ENCODE assay signal across 1 cellular context in genomic region chr6:53067799-53068442, GRCh38.
A peak's percentile ranks its signal among the peaks of the same experiment; 100 is the strongest.
TF ChIP-seq lines count a peak whose summit lies in the region.

No MANE protein-coding gene starts in this region.

TF ChIP-seq in K562, 482 proteins besides CTCF, POLR2A, EP300 and RAD21 (continued from another document and continues in another):
- TF ChIP-seq, protein P1, sequence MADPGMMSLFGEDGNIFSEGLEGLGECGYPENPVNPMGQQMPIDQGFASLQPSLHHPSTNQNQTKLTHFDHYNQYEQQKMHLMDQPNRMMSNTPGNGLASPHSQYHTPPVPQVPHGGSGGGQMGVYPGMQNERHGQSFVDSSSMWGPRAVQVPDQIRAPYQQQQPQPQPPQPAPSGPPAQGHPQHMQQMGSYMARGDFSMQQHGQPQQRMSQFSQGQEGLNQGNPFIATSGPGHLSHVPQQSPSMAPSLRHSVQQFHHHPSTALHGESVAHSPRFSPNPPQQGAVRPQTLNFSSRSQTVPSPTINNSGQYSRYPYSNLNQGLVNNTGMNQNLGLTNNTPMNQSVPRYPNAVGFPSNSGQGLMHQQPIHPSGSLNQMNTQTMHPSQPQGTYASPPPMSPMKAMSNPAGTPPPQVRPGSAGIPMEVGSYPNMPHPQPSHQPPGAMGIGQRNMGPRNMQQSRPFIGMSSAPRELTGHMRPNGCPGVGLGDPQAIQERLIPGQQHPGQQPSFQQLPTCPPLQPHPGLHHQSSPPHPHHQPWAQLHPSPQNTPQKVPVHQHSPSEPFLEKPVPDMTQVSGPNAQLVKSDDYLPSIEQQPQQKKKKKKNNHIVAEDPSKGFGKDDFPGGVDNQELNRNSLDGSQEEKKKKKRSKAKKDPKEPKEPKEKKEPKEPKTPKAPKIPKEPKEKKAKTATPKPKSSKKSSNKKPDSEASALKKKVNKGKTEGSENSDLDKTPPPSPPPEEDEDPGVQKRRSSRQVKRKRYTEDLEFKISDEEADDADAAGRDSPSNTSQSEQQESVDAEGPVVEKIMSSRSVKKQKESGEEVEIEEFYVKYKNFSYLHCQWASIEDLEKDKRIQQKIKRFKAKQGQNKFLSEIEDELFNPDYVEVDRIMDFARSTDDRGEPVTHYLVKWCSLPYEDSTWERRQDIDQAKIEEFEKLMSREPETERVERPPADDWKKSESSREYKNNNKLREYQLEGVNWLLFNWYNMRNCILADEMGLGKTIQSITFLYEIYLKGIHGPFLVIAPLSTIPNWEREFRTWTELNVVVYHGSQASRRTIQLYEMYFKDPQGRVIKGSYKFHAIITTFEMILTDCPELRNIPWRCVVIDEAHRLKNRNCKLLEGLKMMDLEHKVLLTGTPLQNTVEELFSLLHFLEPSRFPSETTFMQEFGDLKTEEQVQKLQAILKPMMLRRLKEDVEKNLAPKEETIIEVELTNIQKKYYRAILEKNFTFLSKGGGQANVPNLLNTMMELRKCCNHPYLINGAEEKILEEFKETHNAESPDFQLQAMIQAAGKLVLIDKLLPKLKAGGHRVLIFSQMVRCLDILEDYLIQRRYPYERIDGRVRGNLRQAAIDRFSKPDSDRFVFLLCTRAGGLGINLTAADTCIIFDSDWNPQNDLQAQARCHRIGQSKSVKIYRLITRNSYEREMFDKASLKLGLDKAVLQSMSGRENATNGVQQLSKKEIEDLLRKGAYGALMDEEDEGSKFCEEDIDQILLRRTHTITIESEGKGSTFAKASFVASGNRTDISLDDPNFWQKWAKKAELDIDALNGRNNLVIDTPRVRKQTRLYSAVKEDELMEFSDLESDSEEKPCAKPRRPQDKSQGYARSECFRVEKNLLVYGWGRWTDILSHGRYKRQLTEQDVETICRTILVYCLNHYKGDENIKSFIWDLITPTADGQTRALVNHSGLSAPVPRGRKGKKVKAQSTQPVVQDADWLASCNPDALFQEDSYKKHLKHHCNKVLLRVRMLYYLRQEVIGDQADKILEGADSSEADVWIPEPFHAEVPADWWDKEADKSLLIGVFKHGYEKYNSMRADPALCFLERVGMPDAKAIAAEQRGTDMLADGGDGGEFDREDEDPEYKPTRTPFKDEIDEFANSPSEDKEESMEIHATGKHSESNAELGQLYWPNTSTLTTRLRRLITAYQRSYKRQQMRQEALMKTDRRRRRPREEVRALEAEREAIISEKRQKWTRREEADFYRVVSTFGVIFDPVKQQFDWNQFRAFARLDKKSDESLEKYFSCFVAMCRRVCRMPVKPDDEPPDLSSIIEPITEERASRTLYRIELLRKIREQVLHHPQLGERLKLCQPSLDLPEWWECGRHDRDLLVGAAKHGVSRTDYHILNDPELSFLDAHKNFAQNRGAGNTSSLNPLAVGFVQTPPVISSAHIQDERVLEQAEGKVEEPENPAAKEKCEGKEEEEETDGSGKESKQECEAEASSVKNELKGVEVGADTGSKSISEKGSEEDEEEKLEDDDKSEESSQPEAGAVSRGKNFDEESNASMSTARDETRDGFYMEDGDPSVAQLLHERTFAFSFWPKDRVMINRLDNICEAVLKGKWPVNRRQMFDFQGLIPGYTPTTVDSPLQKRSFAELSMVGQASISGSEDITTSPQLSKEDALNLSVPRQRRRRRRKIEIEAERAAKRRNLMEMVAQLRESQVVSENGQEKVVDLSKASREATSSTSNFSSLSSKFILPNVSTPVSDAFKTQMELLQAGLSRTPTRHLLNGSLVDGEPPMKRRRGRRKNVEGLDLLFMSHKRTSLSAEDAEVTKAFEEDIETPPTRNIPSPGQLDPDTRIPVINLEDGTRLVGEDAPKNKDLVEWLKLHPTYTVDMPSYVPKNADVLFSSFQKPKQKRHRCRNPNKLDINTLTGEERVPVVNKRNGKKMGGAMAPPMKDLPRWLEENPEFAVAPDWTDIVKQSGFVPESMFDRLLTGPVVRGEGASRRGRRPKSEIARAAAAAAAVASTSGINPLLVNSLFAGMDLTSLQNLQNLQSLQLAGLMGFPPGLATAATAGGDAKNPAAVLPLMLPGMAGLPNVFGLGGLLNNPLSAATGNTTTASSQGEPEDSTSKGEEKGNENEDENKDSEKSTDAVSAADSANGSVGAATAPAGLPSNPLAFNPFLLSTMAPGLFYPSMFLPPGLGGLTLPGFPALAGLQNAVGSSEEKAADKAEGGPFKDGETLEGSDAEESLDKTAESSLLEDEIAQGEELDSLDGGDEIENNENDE (IDR thresholded peaks at IDR 0.05; ENCODE audit: low read depth, low read length), result no peak
- TF ChIP-seq HDAC3 (IDR thresholded peaks at IDR 0.05; ENCODE audit: borderline replicate concordance, partially characterized antibody) (peak; percentile 73), SMAD4 (CRISPR knock-in tag; conservative IDR thresholded peaks at IDR 0.05) (0 out of 2 replicates have a peak, but pooled peaks have one; percentile 37), ZNF740 (CRISPR knock-in tag; IDR thresholded peaks at IDR 0.05) (no peak), ZNF740 (tag; IDR thresholded peaks at IDR 0.05) (no peak), MAFF (IDR thresholded peaks at IDR 0.05; ENCODE audit: low read length) (peak; percentile 2; the same call in 1 of the 2 replicates), DACH1 (IDR thresholded peaks at IDR 0.05; ENCODE audit: partially characterized antibody) (peak; percentile 80), POLR2AphosphoS5 (IDR thresholded peaks at IDR 0.05; ENCODE audit: control insufficient read depth, insufficient read depth, low read depth, low read length) (peak; percentile 87), GATAD2A (IDR thresholded peaks at IDR 0.05) (0 out of 2 replicates have a peak, but pooled peaks have one; percentile 54), ZBTB49 (CRISPR knock-in tag; IDR thresholded peaks at IDR 0.05; ENCODE audit: borderline replicate concordance) (no peak), NFXL1 (CRISPR knock-in tag; IDR thresholded peaks at IDR 0.05) (no peak), E2F4 (CRISPR knock-in tag; IDR thresholded peaks at IDR 0.05; ENCODE audit: low read depth) (no peak), PML (IDR thresholded peaks at IDR 0.05; ENCODE audit: low read length) (peak; percentile 88), NFIC (IDR thresholded peaks at IDR 0.05) (peak; percentile 64), ZFP91 (CRISPR knock-in tag; IDR thresholded peaks at IDR 0.05) (no peak), MBD2 (IDR thresholded peaks at IDR 0.05; ENCODE audit: borderline replicate concordance, low read depth) (0 out of 2 replicates have a peak, but pooled peaks have one; percentile 26), ZNF589 (CRISPR knock-in tag; IDR thresholded peaks at IDR 0.05; ENCODE audit: low read depth) (no peak; the same call in 1 of the 2 replicates), ILK (tag; IDR thresholded peaks at IDR 0.05; ENCODE audit: borderline replicate concordance, low read depth) (no peak), TFAM (CRISPR knock-in tag; conservative IDR thresholded peaks at IDR 0.05) (no peak)
- TF ChIP-seq, protein P2, sequence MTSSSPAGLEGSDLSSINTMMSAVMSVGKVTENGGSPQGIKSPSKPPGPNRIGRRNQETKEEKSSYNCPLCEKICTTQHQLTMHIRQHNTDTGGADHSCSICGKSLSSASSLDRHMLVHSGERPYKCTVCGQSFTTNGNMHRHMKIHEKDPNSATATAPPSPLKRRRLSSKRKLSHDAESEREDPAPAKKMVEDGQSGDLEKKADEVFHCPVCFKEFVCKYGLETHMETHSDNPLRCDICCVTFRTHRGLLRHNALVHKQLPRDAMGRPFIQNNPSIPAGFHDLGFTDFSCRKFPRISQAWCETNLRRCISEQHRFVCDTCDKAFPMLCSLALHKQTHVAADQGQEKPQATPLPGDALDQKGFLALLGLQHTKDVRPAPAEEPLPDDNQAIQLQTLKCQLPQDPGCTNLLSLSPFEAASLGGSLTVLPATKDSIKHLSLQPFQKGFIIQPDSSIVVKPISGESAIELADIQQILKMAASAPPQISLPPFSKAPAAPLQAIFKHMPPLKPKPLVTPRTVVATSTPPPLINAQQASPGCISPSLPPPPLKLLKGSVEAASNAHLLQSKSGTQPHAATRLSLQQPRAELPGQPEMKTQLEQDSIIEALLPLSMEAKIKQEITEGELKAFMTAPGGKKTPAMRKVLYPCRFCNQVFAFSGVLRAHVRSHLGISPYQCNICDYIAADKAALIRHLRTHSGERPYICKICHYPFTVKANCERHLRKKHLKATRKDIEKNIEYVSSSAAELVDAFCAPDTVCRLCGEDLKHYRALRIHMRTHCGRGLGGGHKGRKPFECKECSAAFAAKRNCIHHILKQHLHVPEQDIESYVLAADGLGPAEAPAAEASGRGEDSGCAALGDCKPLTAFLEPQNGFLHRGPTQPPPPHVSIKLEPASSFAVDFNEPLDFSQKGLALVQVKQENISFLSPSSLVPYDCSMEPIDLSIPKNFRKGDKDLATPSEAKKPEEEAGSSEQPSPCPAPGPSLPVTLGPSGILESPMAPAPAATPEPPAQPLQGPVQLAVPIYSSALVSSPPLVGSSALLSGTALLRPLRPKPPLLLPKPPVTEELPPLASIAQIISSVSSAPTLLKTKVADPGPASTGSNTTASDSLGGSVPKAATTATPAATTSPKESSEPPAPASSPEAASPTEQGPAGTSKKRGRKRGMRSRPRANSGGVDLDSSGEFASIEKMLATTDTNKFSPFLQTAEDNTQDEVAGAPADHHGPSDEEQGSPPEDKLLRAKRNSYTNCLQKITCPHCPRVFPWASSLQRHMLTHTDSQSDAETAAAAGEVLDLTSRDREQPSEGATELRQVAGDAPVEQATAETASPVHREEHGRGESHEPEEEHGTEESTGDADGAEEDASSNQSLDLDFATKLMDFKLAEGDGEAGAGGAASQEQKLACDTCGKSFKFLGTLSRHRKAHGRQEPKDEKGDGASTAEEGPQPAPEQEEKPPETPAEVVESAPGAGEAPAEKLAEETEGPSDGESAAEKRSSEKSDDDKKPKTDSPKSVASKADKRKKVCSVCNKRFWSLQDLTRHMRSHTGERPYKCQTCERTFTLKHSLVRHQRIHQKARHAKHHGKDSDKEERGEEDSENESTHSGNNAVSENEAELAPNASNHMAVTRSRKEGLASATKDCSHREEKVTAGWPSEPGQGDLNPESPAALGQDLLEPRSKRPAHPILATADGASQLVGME (CRISPR knock-in tag; IDR thresholded peaks at IDR 0.05), result no peak
- TF ChIP-seq, protein P3, sequence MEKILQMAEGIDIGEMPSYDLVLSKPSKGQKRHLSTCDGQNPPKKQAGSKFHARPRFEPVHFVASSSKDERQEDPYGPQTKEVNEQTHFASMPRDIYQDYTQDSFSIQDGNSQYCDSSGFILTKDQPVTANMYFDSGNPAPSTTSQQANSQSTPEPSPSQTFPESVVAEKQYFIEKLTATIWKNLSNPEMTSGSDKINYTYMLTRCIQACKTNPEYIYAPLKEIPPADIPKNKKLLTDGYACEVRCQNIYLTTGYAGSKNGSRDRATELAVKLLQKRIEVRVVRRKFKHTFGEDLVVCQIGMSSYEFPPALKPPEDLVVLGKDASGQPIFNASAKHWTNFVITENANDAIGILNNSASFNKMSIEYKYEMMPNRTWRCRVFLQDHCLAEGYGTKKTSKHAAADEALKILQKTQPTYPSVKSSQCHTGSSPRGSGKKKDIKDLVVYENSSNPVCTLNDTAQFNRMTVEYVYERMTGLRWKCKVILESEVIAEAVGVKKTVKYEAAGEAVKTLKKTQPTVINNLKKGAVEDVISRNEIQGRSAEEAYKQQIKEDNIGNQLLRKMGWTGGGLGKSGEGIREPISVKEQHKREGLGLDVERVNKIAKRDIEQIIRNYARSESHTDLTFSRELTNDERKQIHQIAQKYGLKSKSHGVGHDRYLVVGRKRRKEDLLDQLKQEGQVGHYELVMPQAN (IDR thresholded peaks at IDR 0.05; ENCODE audit: borderline replicate concordance), result no peak
- TF ChIP-seq, protein P4, sequence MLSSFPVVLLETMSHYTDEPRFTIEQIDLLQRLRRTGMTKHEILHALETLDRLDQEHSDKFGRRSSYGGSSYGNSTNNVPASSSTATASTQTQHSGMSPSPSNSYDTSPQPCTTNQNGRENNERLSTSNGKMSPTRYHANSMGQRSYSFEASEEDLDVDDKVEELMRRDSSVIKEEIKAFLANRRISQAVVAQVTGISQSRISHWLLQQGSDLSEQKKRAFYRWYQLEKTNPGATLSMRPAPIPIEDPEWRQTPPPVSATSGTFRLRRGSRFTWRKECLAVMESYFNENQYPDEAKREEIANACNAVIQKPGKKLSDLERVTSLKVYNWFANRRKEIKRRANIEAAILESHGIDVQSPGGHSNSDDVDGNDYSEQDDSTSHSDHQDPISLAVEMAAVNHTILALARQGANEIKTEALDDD (IDR thresholded peaks at IDR 0.05), result peak; percentile 77
